19 cellular contexts compared by ENCODE assay signal in genomic region chr6:39801456-39802251, GRCh38. TPM values are rescaled to one million over a fixed set of nuclear protein-coding genes. Genes with fewer than 3 reads are reported as not detected.
DNase-seq lines count a peak whose midpoint lies in the region; ATAC-seq, FAIRE-seq and TF ChIP-seq lines count a peak whose summit lies in the region.
"Had no signal": no experiment of that assay in that cellular context is flagged by ENCODE, and none has a peak within 500 bp of the region (broad histone marks: within the 10 kb centered on the region; RNA-seq: fewer than 3 reads in every experiment).

No MANE protein-coding gene starts in this region.

- TF ChIP-seq RAD21 in K562 (CRISPR knock-in tag; conservative IDR thresholded peaks at IDR 0.05 in 1 of 2, IDR thresholded peaks at IDR 0.05 in 1 of 2): no peak

- BruUV-seq in K562 (replicated peaks; lab: Mats Ljungman, UMichigan): no TSS peak

- in situ Hi-C loops in K562 (cut with MboI): no loop called here

- CTCF ChIA-PET in K562 (lab: Yijun Ruan, JAX; ENCODE audit: low intra/inter-chr PET ratio): no interaction called here

- WGBS in K562 (ENCODE audit: insufficient coverage, low coverage, missing lambda C conversion rate): 3% methylated on average over 9 of the region's 11 CpGs

- H2AFZ ChIP-seq in K562 (ENCODE audit: low read depth, low read length): no peak overlapping the region
- H2AFZ ChIP-seq: parathyroid adenoma had no signal

- DNase-seq in NCI-H748 (lab: John Stamatoyannopoulos, UW; ENCODE audit: unreplicated experiment) (peak; percentile 54), NCI-H748 treated with DMSO at 0.1 percent for 48 hours (lab: John Stamatoyannopoulos, UW) (no peak), K562 (ENCODE audit: extremely low read depth in 1 of 4, low spot score in 3 of 4) (peak in 1 of 4 experiments; percentile 6), medulla oblongata (ENCODE audit: extremely low spot score) (peak; percentile 62), H4 (ENCODE audit: low spot score) (no peak), NCI-H1092 treated with DMSO at 0.1 percent for 48 hours (lab: John Stamatoyannopoulos, UW) (no peak)
- no peak for DNase-seq in activated CD4-positive, alpha-beta T cell treated with anti-CD3 and anti-CD28 coated beads, Interleukin-2, amount 50 U/mL, for 1 hour
- DNase-seq: activated CD8-positive, alpha-beta T cell treated with anti-CD3 and anti-CD28 coated beads, Interleukin-2, amount 10 ng/mL, durations not matched to agents 7 days and 5 days; CD4-positive, alpha-beta T cell; effector memory CD4-positive, alpha-beta T cell; foreskin fibroblast; IMR-90; mesendoderm had no signal

- H3K4me2 ChIP-seq in K562 (ENCODE audit: insufficient read depth, low read length): no peak overlapping the region

- H3K27me3 ChIP-seq in K562 (ENCODE audit: control insufficient read depth in 2 of 2, insufficient read depth in 2 of 2, low read length in 2 of 2): peaks cover 3 to 29% of the 10 kb centered on the region in 2 experiments; a peak in 3 of 5 replicates

- H3K9me3 ChIP-seq in K562 (replicated peaks; ENCODE audit: control insufficient read depth, insufficient read depth, low read depth, low read length): no peaks in the 10 kb centered on the region

- H3K79me2 ChIP-seq in K562 (ENCODE audit: control insufficient read depth, insufficient read depth, low read length): no peaks in the 10 kb centered on the region
- H3K79me2 ChIP-seq: parathyroid adenoma had no signal

- H3K9ac ChIP-seq in K562 (ENCODE audit: insufficient read depth in 1 of 2, low read depth in 2 of 2, low read length in 2 of 2): no peak overlapping the region
- H3K9ac ChIP-seq: parathyroid adenoma had no signal

- no peak overlapping the region for H3K27ac ChIP-seq in K562 (ENCODE audit: extremely low read depth, low read depth, low read length)
- peak overlapping the region; percentile 76 for H3K27ac ChIP-seq in temporal lobe (ENCODE audit: low read depth, low read length)
- H3K27ac ChIP-seq: parathyroid adenoma had no signal

- no peaks in the 10 kb centered on the region for H3K36me3 ChIP-seq in K562 (ENCODE audit: control insufficient read depth, insufficient read depth, low read length)

- no peak for TF ChIP-seq POLR2A in K562 (conservative IDR thresholded peaks at IDR 0.05)

- no peak for ATAC-seq in K562
- ATAC-seq: activated CD8-positive, alpha-beta T cell treated with anti-CD3 and anti-CD28 coated beads, Interleukin-2, amount 10 ng/mL, durations not matched to agents 7 days and 5 days; activated T-helper 17 cell treated with anti-CD3 and anti-CD28 coated beads, Interleukin-2, amount 50 U/mL, for 72 hours; SK-N-SH treated with all-trans-retinoic acid at 6 μM for 48 hours had no signal

- no peak overlapping the region for H3K4me3 ChIP-seq in K562

- H3K9me1 ChIP-seq in K562 (ENCODE audit: control insufficient read depth, insufficient read depth, low read length): no peaks in the 10 kb centered on the region

- no peak for FAIRE-seq in K562 (lab: Jason Lieb, UNC)

- no peak for TF ChIP-seq CTCF in K562 (IDR thresholded peaks at IDR 0.05 in 2 of 3, conservative IDR thresholded peaks at IDR 0.05 in 1 of 3; ENCODE audit: insufficient read depth in 2 of 3, low read depth in 1 of 3, low read length in 3 of 3)

- no peak for TF ChIP-seq EP300 in K562 (IDR thresholded peaks at IDR 0.05; ENCODE audit: low read length)

- H3K4me1 ChIP-seq in K562 (replicated peaks in 1 of 2; ENCODE audit: control insufficient read depth in 2 of 2, insufficient read depth in 2 of 2, low read length in 2 of 2): no peaks in the 10 kb centered on the region
- H3K4me1 ChIP-seq: parathyroid adenoma had no signal

- intact Hi-C loops in K562 (cut with micrococcal nuclease): no loop called here

- POLR2A ChIA-PET in K562 (lab: Yijun Ruan, JAX): interaction anchor here (0.9 to 1.2 kb wide), 2 partner anchors 10 to 51 kb away, joined by 3 to 4 read pairs; no protein-coding TSS in a partner anchor

- H4K20me1 ChIP-seq in K562 (replicated peaks; ENCODE audit: control insufficient read depth, insufficient read depth, low read length): no peaks in the 10 kb centered on the region; the same call in 1 of the 2 replicates

TF ChIP-seq in K562, 482 proteins besides CTCF, POLR2A, EP300 and RAD21:
- TF ChIP-seq, protein P1, sequence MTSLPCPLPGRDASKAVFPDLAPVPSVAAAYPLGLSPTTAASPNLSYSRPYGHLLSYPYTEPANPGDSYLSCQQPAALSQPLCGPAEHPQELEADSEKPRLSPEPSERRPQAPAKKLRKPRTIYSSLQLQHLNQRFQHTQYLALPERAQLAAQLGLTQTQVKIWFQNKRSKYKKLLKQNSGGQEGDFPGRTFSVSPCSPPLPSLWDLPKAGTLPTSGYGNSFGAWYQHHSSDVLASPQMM (CRISPR knock-in tag; IDR thresholded peaks at IDR 0.05): no peak
- 0 out of 2 replicates have a peak, but pooled peaks have one; percentile 28 for TF ChIP-seq NFIC (IDR thresholded peaks at IDR 0.05)

RNA-seq across cellular contexts. Expression of gene DAAM2, which starts 9.5 kb away (rescaled TPM):
- total RNA-seq in K562 (2011; cell fraction: chromatin; rRNA removed; ENCODE audit: low replicate concordance): not detected in 2 replicates
- not detected in 2 replicates for total RNA-seq in K562 (2011; cell fraction: nucleolus; rRNA removed)
- not detected in 2 replicates for total RNA-seq in K562 (2011; cell fraction: nucleoplasm; rRNA removed)
- total RNA-seq in K562 (2014; rRNA removed) (not detected in 2 replicates), K562 (2014; rRNA removed; fragmentation: Illumina TruSeq; extraction: Trizol) (not detected in 2 replicates), K562 (2015; rRNA removed; fragmentation: Illumina TruSeq; extraction: Trizol) (not detected in 2 replicates), K562 (2021) (0.04 and 0.07 TPM in 2 replicates), temporal lobe (10.1 TPM)
- polyA plus RNA-seq in K562 (2011; rRNA removed) (not detected in 2 replicates), K562 (2014; fragmentation: Illumina TruSeq; extraction: Trizol) (not detected in 2 replicates), K562 (2014; fragmentation: Nextera tagmentation; extraction: Ambion mirVana) (under 1 TPM in 1 of 2 experiments, not detected in 1; 0.01 TPM), K562 (2014; rRNA removed) (not detected in 2 replicates)
- not detected in 2 replicates for polyA plus RNA-seq in K562 (2011; cell fraction: cytosol; rRNA removed)
- polyA plus RNA-seq in K562 (2011; cell fraction: nucleus; rRNA removed): not detected in 2 replicates
- 0.10 and 0.35 TPM in 2 replicates for polyA plus RNA-seq in K562 (2012)
- not detected in 2 replicates for polyA minus RNA-seq in K562 (2011; rRNA and poly(A)+ RNA removed)
- not detected in 2 replicates for polyA minus RNA-seq in K562 (2011; cell fraction: cytosol; rRNA and poly(A)+ RNA removed)
- polyA minus RNA-seq in K562 (2011; cell fraction: nucleus; rRNA and poly(A)+ RNA removed): not detected in 2 replicates
- total RNA-seq in H4 (2014; rRNA removed; shearing (Covaris generic)): 7.2 and 9.6 TPM in 2 replicates
- total RNA-seq: A172; activated CD8-positive, alpha-beta T cell treated with anti-CD3 and anti-CD28 coated beads, Interleukin-2, amount 10 ng/mL, durations not matched to agents 7 days and 5 days; activated T-helper 17 cell treated with anti-CD3 and anti-CD28 coated beads, Interleukin-2, amount 50 U/mL, for 72 hours; CD4-positive, alpha-beta T cell; NCI-H460 had no signal

Comparison
In these comparisons a context has a peak if more than half of its experiments do, and no peak if none do; other contexts are left out.
1. DNase-seq: peak in NCI-H748 (single experiment) and medulla oblongata (single experiment); none in NCI-H748 treated with DMSO at 0.1 percent for 48 hours (single experiment), H4 (single experiment), NCI-H1092 treated with DMSO at 0.1 percent for 48 hours (single experiment) and activated CD4-positive, alpha-beta T cell treated with anti-CD3 and anti-CD28 coated beads, Interleukin-2, amount 50 U/mL, for 1 hour (single experiment).